In genomic region chr7:150963707-150964559, GRCh38 we compare ENCODE assay signal across 22 cellular contexts. TPM values are rescaled to one million over a fixed set of nuclear protein-coding genes. Genes with fewer than 3 reads are reported as not detected.
DNase-seq lines count a peak whose midpoint lies in the region; ATAC-seq, FAIRE-seq and TF ChIP-seq lines count a peak whose summit lies in the region.
"Had no signal": no experiment of that assay in that cellular context is flagged by ENCODE, and none has a peak within 500 bp of the region (broad histone marks: within the 10 kb centered on the region; RNA-seq: fewer than 3 reads in every experiment).

No MANE protein-coding gene starts in this region.

- TF ChIP-seq RAD21 in H1 (IDR thresholded peaks at IDR 0.05 in 1 of 2, conservative IDR thresholded peaks at IDR 0.05 in 1 of 2; ENCODE audit: low read depth in 2 of 2, low read length in 2 of 2), result no peak

- H3K56ac ChIP-seq in H1 (replicated peaks; ENCODE audit: insufficient read length, low read depth, low read length), result no peak overlapping the region

- TF ChIP-seq POLR2A in H1 (IDR thresholded peaks at IDR 0.05; ENCODE audit: control extremely low read depth in 1 of 2, low read depth in 2 of 2, low read length in 2 of 2), result no peak

- no peak overlapping the region for H2AFZ ChIP-seq in H1 (ENCODE audit: low read length)

- H3K9me3 ChIP-seq in NT2/D1 (ENCODE audit: insufficient read depth, low read length), result no peaks in the 10 kb centered on the region
- H3K9me3 ChIP-seq in H1 (ENCODE audit: insufficient read depth in 2 of 2, low read depth in 1 of 2, low read length in 1 of 2), result no peaks in the 10 kb centered on the region
- no peaks in the 10 kb centered on the region for H3K9me3 ChIP-seq in right cardiac atrium (ENCODE audit: control insufficient read depth, low read length)
- H3K9me3 ChIP-seq in stomach smooth muscle (ENCODE audit: control insufficient read depth in 2 of 2, low read length in 2 of 2), result no peaks in the 10 kb centered on the region
- H3K9me3 ChIP-seq: adrenal gland, esophagus squamous epithelium, HAP-1, vagina had no signal

- no peaks in the 10 kb centered on the region for H3K79me1 ChIP-seq in H1 (ENCODE audit: low read depth, low read length)

- H3K27me3 ChIP-seq in NT2/D1 (ENCODE audit: insufficient read depth, insufficient read length) (no peaks in the 10 kb centered on the region), H1 (replicated peaks in 1 of 4; ENCODE audit: control insufficient read depth in 3 of 4, extremely low read depth in 1 of 4, insufficient read depth in 3 of 4, low read length in 3 of 4) (peaks cover 0 to 9% (median 3%) of the 10 kb centered on the region in 4 experiments; a peak in 4 of 7 replicates), right cardiac atrium (ENCODE audit: control insufficient read depth, insufficient read depth) (no peaks in the 10 kb centered on the region), stomach smooth muscle (ENCODE audit: control insufficient read depth in 1 of 2, insufficient read depth in 2 of 2, low read length in 2 of 2) (no peaks in the 10 kb centered on the region)
- H3K27me3 ChIP-seq: adrenal gland, vagina had no signal

- intact Hi-C loops in right cardiac atrium (cut with DNase I), result loop anchor here in 1 of 4 donors (2.0 kb wide), 1 partner anchor 23 kb away; no protein-coding TSS in a partner anchor

- peak in 1 of 2 donors; percentile 1 for ATAC-seq in right cardiac atrium
- no peak for ATAC-seq in HG02938 (IDR thresholded peaks at IDR 0.05; ENCODE audit: unreplicated experiment)
- ATAC-seq in HG03469 (IDR thresholded peaks at IDR 0.05; ENCODE audit: unreplicated experiment), result no peak

- 81% methylated on average over 17 of the region's 18 CpGs; no CpG with 5 or more reads in 1 of the 2 experiments for WGBS in H1 (ENCODE audit: extremely low coverage in 1 of 2, insufficient coverage in 1 of 2, insufficient read length in 1 of 2, insufficient replicate concordance in 2 of 2, low coverage in 1 of 2, low lambda C conversion rate in 2 of 2, missing lambda C conversion rate in 1 of 2), 2 experiments
- WGBS in right cardiac atrium, result 62% methylated on average over 18 of the region's 18 CpGs

- no peak for TF ChIP-seq EP300 in H1 (IDR thresholded peaks at IDR 0.05; ENCODE audit: borderline replicate concordance in 1 of 2, low read depth in 2 of 2, low read length in 2 of 2)

- FAIRE-seq in H1 (lab: Jason Lieb, UNC), result no peak
- FAIRE-seq: endometrium, GM12878, small intestine had no signal

- H2BK120ac ChIP-seq in H1 (replicated peaks; ENCODE audit: low read depth, low read length), result no peak overlapping the region

- H4K20me1 ChIP-seq in H1 (replicated peaks in 1 of 2; ENCODE audit: control insufficient read depth in 1 of 2, insufficient read depth in 2 of 2, low read length in 2 of 2), result no peaks in the 10 kb centered on the region

- no peak overlapping the region for H4K5ac ChIP-seq in H1 (ENCODE audit: insufficient read length, low read depth, low read length)

- peak overlapping the region; percentile 81; the same call in 1 of the 2 replicates for H2BK15ac ChIP-seq in H1 (ENCODE audit: low read length)

- no peak overlapping the region; the same call in 1 of the 2 replicates for H2BK20ac ChIP-seq in H1 (ENCODE audit: low read length)

- H3K9ac ChIP-seq in NT2/D1 (ENCODE audit: insufficient read length, low read depth) (peak overlapping the region; percentile 32), H1 (replicated peaks in 1 of 4; ENCODE audit: extremely low read depth in 1 of 4, low read depth in 3 of 4, low read length in 3 of 4) (no peak overlapping the region), stomach smooth muscle (ENCODE audit: low read length in 2 of 2) (peak overlapping the region; percentile 28 to 47)

- no peak for TF ChIP-seq CTCF in H1 (IDR thresholded peaks at IDR 0.05; ENCODE audit: control extremely low read depth in 1 of 3, insufficient read depth in 1 of 3, low read depth in 1 of 3, low read length in 3 of 3)

- no peak overlapping the region for H2AK5ac ChIP-seq in H1 (ENCODE audit: low read depth, low read length)

- no peak overlapping the region for H2BK12ac ChIP-seq in H1 (ENCODE audit: low read depth, low read length)

- H3K4ac ChIP-seq in H1 (replicated peaks; ENCODE audit: insufficient read length, low read depth, low read length), result no peak overlapping the region

- no peak overlapping the region for H3K14ac ChIP-seq in H1 (ENCODE audit: insufficient read length)

- H3K27ac ChIP-seq in H1 (ENCODE audit: low read depth, low read length) (no peak overlapping the region), right cardiac atrium (ENCODE audit: low read length) (peak overlapping the region; percentile 84), stomach smooth muscle (ENCODE audit: low read length) (peak overlapping the region; percentile 97)
- H3K27ac ChIP-seq: foreskin keratinocyte, vagina had no signal

- no peak overlapping the region for H3K23ac ChIP-seq in H1 (ENCODE audit: insufficient read length)

- peaks cover 28% of the 10 kb centered on the region for H3K4me1 ChIP-seq in NT2/D1 (ENCODE audit: insufficient read depth, insufficient read length)
- peaks cover 2 to 8% (median 5%) of the 10 kb centered on the region in 4 experiments; a peak in 6 of 7 replicates for H3K4me1 ChIP-seq in H1 (replicated peaks in 1 of 4; ENCODE audit: control insufficient read depth in 3 of 4, insufficient read depth in 4 of 4, low read length in 3 of 4)
- H3K4me1 ChIP-seq in right cardiac atrium (ENCODE audit: control insufficient read depth, insufficient read depth, low read length), result peaks cover 9% of the 10 kb centered on the region
- H3K4me1 ChIP-seq in stomach smooth muscle (ENCODE audit: control insufficient read depth, insufficient read depth, low read length), result peaks cover 72% of the 10 kb centered on the region
- H3K4me1 ChIP-seq: foreskin keratinocyte, HAP-1, vagina had no signal

- H3K4me2 ChIP-seq in H1 (ENCODE audit: insufficient read depth in 1 of 2, low read depth in 2 of 2, low read length in 2 of 2), result no peak overlapping the region

- no peak overlapping the region for H3K18ac ChIP-seq in H1 (ENCODE audit: extremely low read depth, low read length)

- H4K91ac ChIP-seq in H1 (replicated peaks; ENCODE audit: insufficient read length, low read length), result peak overlapping the region; percentile 72

- H3K4me3 ChIP-seq in NT2/D1 (ENCODE audit: insufficient read length, low read depth) (no peak overlapping the region), H1 (ENCODE audit: extremely low read depth in 1 of 4, insufficient read depth in 2 of 4, low read depth in 3 of 4, low read length in 4 of 4) (no peak overlapping the region), right cardiac atrium (ENCODE audit: low read length) (no peak overlapping the region), stomach smooth muscle (ENCODE audit: low read length in 2 of 2) (peak overlapping the region in 1 of 2 donors; percentile 40)
- H3K4me3 ChIP-seq: adrenal gland, esophagus squamous epithelium, GM12878, HAP-1, lung, vagina had no signal

- H3K79me2 ChIP-seq in H1 (ENCODE audit: control insufficient read depth in 1 of 2, insufficient read depth in 2 of 2, low read length in 2 of 2), result no peaks in the 10 kb centered on the region

- no peak overlapping the region for H4K8ac ChIP-seq in H1 (ENCODE audit: extremely low read depth, insufficient read depth, low read length)

- H3K36me3 ChIP-seq in NT2/D1 (ENCODE audit: insufficient read depth, insufficient read length, low read length) (no peaks in the 10 kb centered on the region), H1 (ENCODE audit: control insufficient read depth in 2 of 4, insufficient read depth in 4 of 4, low read length in 3 of 4) (no peaks in the 10 kb centered on the region), stomach smooth muscle (ENCODE audit: control insufficient read depth in 2 of 2, insufficient read depth in 2 of 2, low read length in 2 of 2) (peaks cover 0 to 3% of the 10 kb centered on the region in 2 donors)
- H3K36me3 ChIP-seq: adrenal gland, esophagus squamous epithelium, HAP-1, vagina had no signal

- no peak for DNase-seq in NT2/D1 (ENCODE audit: low read depth, low spot score)
- no peak for DNase-seq in H1 (ENCODE audit: low read depth in 1 of 2, low spot score in 2 of 2)
- peak; percentile 14 to 62 (median 31) for DNase-seq in right cardiac atrium
- DNase-seq in AG08395 (ENCODE audit: low spot score), result no peak
- DNase-seq: esophagus squamous epithelium, foreskin keratinocyte, NCI-H1436, NCI-H446 treated with DMSO at 0.1 percent for 48 hours had no signal

- POLR2A ChIA-PET in H1 (lab: Charles Lee; ENCODE audit: partially characterized antibody), result interaction anchor here (0.7 to 1.8 kb wide), 4 partner anchors 10 to 39 kb away, joined by 4 to 6 read pairs (median 5); no protein-coding TSS in a partner anchor

- H3K23me2 ChIP-seq in H1 (ENCODE audit: low read depth, low read length), result no peaks in the 10 kb centered on the region; the same call in 1 of the 2 replicates

- CTCF ChIA-PET in H1 (lab: Charles Lee; ENCODE audit: partially characterized antibody), result interaction anchor here (0.6 to 27.0 kb wide), 41 partner anchors 0 to 904 kb away, joined by 3 to 797 read pairs (median 4); partner anchors contain the start of genes ATG9B, KCNH2 and NOS3

- peak overlapping the region; percentile 24; the same call in 1 of the 2 replicates for H2BK5ac ChIP-seq in H1 (ENCODE audit: low read depth, low read length)

TF ChIP-seq in H1, 55 proteins besides CTCF, POLR2A, EP300 and RAD21:
- no peak for TF ChIP-seq GABPA (IDR thresholded peaks at IDR 0.05; ENCODE audit: borderline replicate concordance, insufficient read depth, low read length)

RNA-seq across cellular contexts. Expression of gene KCNH2, which starts 14.2 kb away (rescaled TPM):
- total RNA-seq in H1 (2021; fragmentation: NEBNext Ultra II Directional; extraction: Animal tissue kit (Norgen Biotek cat#: 25700)), result 7.7 and 8.0 TPM in 2 replicates
- 15.0 and 20.5 TPM in 2 replicates for polyA plus RNA-seq in H1 (2011; rRNA removed)
- polyA plus RNA-seq in H1 (2011; cell fraction: cytosol; rRNA removed), result 13.4 TPM
- 23.6 TPM for polyA plus RNA-seq in H1 (2011; cell fraction: nucleus; rRNA removed)
- 5.5 to 12.1 TPM (median 10.4 TPM) in 4 replicates for polyA plus RNA-seq in H1 (2012, experiment 1 of 2)
- 7.6 TPM for polyA plus RNA-seq in H1 (2012, experiment 2 of 2)
- polyA plus RNA-seq in H1 (2013, experiment 1 of 2), result 7.6 TPM
- polyA plus RNA-seq in H1 (2013, experiment 2 of 2), result 7.2 TPM
- polyA minus RNA-seq in H1 (2011; rRNA and poly(A)+ RNA removed), result 8.9 and 10.2 TPM in 2 replicates
- polyA minus RNA-seq in H1 (2011; cell fraction: cytosol; rRNA and poly(A)+ RNA removed), result 9.5 TPM
- 7.0 TPM for polyA minus RNA-seq in H1 (2011; cell fraction: nucleus; rRNA and poly(A)+ RNA removed)
- total RNA-seq in right cardiac atrium, result 100 to 1,000 TPM; 113 to 163 (median 126) TPM
- 132 TPM for polyA plus RNA-seq in right cardiac atrium
- total RNA-seq: dermis microvascular lymphatic vessel endothelial cell, foreskin keratinocyte, osteocyte, RPMI7951 had no signal
- polyA plus RNA-seq: foreskin keratinocyte had no signal

RNA-seq across cellular contexts. Expression of gene NOS3, which starts 26.9 kb away (rescaled TPM):
- total RNA-seq in H1 (2021; fragmentation: NEBNext Ultra II Directional; extraction: Animal tissue kit (Norgen Biotek cat#: 25700)), result 4.4 and 4.7 TPM in 2 replicates
- polyA plus RNA-seq in H1 (2011; rRNA removed) (16.2 and 20.9 TPM in 2 replicates), right cardiac atrium (13.5 TPM)
- 8.1 TPM for polyA plus RNA-seq in H1 (2011; cell fraction: cytosol; rRNA removed)
- polyA plus RNA-seq in H1 (2011; cell fraction: nucleus; rRNA removed), result 12.6 TPM
- polyA plus RNA-seq in H1 (2012, experiment 1 of 2), result 4.2 to 10.6 TPM (median 8.1 TPM) in 4 replicates
- 5.2 TPM for polyA plus RNA-seq in H1 (2012, experiment 2 of 2)
- polyA plus RNA-seq in H1 (2013, experiment 1 of 2), result 4.2 TPM
- polyA plus RNA-seq in H1 (2013, experiment 2 of 2), result 3.5 TPM
- polyA minus RNA-seq in H1 (2011; rRNA and poly(A)+ RNA removed), result 5.4 and 6.9 TPM in 2 replicates
- polyA minus RNA-seq in H1 (2011; cell fraction: cytosol; rRNA and poly(A)+ RNA removed), result 7.7 TPM
- polyA minus RNA-seq in H1 (2011; cell fraction: nucleus; rRNA and poly(A)+ RNA removed), result 10.1 TPM
- total RNA-seq in right cardiac atrium, result 10 to 100 TPM; 20.5 to 80.4 (median 24.7) TPM
- total RNA-seq: SK-MEL-5 had no signal

Comparison
In these comparisons a context has a peak if more than half of its experiments do, and no peak if none do; other contexts are left out.
1. DNase-seq: peak in right cardiac atrium (3 of 3); none in NT2/D1 (single experiment), H1 (0 of 2) and AG08395 (single experiment).
2. H3K9ac ChIP-seq: peak in NT2/D1 (single experiment) and stomach smooth muscle (2 of 2); none in H1 (0 of 4).
3. RNA of gene KCNH2, which starts 14.2 kb away (total RNA-seq): 113 to 163 TPM in right cardiac atrium; 7.7 to 8.0 TPM in H1; every median in the first group is over 10 times any median in the second.